Comparison of ENCODE assay signal across 1 cellular context in the genomic region with DNA sequence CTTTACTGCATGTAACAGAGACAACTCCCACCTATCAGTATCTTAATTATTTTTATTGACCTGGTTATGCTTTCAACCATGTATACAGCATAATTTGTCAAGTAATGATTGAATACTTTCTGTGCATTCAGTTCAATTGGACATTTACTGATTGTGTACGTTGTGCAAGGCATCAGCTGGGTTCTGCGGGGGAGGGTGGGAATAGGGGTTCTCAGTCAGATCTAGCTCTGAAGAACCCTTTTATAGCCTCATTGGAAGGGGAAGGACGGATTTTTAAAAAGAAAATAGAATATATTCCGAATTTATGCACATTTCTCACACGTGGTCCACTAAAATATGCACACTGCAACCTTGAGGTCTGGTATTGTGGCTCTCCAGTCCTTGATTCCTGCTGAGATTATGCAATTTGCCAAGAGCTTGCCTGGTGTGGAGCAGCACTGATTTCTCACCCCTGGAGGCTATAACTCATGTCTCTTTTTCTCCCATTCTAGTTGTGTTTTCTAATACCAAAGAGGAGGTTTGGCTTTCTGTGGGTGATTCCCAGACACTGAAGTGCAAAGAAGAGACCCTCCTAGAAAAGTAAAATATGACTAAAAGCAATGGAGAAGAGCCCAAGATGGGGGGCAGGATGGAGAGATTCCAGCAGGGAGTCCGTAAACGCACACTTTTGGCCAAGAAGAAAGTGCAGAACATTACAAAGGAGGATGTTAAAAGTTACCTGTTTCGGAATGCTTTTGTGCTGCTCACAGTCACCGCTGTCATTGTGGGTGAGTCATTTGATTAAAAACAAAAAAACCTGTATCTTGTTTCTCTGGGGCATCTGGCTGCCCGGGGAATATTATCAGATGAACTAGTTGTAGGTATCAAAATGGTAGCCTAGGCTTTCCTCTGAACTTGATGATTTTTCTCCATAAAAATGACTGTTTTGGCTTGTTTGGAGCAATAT.
TF ChIP-seq lines count a peak whose summit lies in the region.

No MANE protein-coding gene starts in this region.

TF ChIP-seq in SK-N-SH, 30 proteins besides CTCF, POLR2A, EP300 and RAD21 (continued from another document):
- TF ChIP-seq, protein P1, sequence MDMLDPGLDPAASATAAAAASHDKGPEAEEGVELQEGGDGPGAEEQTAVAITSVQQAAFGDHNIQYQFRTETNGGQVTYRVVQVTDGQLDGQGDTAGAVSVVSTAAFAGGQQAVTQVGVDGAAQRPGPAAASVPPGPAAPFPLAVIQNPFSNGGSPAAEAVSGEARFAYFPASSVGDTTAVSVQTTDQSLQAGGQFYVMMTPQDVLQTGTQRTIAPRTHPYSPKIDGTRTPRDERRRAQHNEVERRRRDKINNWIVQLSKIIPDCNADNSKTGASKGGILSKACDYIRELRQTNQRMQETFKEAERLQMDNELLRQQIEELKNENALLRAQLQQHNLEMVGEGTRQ (IDR thresholded peaks at IDR 0.05; ENCODE audit: borderline replicate concordance, low read depth, low read length), result no peak
- no peak for TF ChIP-seq TEAD4 (IDR thresholded peaks at IDR 0.05; ENCODE audit: borderline replicate concordance, insufficient read depth)
- TF ChIP-seq, protein P2, sequence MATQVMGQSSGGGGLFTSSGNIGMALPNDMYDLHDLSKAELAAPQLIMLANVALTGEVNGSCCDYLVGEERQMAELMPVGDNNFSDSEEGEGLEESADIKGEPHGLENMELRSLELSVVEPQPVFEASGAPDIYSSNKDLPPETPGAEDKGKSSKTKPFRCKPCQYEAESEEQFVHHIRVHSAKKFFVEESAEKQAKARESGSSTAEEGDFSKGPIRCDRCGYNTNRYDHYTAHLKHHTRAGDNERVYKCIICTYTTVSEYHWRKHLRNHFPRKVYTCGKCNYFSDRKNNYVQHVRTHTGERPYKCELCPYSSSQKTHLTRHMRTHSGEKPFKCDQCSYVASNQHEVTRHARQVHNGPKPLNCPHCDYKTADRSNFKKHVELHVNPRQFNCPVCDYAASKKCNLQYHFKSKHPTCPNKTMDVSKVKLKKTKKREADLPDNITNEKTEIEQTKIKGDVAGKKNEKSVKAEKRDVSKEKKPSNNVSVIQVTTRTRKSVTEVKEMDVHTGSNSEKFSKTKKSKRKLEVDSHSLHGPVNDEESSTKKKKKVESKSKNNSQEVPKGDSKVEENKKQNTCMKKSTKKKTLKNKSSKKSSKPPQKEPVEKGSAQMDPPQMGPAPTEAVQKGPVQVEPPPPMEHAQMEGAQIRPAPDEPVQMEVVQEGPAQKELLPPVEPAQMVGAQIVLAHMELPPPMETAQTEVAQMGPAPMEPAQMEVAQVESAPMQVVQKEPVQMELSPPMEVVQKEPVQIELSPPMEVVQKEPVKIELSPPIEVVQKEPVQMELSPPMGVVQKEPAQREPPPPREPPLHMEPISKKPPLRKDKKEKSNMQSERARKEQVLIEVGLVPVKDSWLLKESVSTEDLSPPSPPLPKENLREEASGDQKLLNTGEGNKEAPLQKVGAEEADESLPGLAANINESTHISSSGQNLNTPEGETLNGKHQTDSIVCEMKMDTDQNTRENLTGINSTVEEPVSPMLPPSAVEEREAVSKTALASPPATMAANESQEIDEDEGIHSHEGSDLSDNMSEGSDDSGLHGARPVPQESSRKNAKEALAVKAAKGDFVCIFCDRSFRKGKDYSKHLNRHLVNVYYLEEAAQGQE (IDR thresholded peaks at IDR 0.05; ENCODE audit: low read depth, low read length), result no peak
